ENCODE assay signal across 8 cellular contexts in the genomic region with DNA sequence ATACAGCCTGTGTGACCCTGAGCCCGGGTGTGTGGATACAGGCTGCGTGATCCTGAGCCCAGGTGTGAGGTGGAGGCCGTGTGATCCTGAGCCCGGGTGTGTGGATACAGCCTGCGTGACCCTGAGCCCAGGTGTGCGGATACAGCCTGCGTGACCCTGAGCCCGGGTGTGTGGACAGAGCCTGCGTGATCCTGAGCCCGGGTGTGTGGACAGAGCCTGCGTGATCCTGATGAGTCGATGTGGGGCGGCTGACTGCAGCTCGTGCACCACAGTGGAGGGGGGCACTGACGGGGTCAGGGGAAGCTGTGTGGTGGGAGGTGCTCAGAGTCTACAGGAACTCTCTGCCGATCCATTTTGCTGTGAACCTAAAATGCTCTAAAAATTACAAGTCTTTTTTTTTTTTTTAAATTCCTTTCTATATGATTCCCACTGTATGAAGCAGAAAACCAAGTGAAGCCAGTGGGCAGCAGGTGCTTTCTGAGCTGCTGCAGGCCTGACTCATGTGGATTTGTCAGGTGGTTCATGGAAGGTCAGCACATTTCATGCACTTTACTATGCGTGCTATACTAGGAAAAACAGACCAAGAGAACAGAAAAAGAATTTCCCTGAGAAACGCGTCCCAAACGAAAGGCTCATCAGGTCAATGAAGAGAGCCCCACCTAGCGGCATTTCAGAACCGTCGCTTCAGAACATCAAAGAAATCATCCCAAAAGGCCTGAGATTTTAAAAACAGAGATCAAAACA. TPM values are rescaled to one million over a fixed set of nuclear protein-coding genes. Genes with fewer than 3 reads are reported as not detected.
A peak's percentile ranks its signal among the peaks of the same experiment; 100 is the strongest.
DNase-seq lines count a peak whose midpoint lies in the region; ATAC-seq, FAIRE-seq and TF ChIP-seq lines count a peak whose summit lies in the region.

No MANE protein-coding gene starts in this region.

- H3K27ac ChIP-seq in HepG2 (ENCODE audit: extremely low read length, insufficient read depth, low read length) (no peak overlapping the region), vagina (no peak overlapping the region)

- TF ChIP-seq POLR2A in HepG2 (IDR thresholded peaks at IDR 0.05; ENCODE audit: insufficient read depth in 1 of 2, low read depth in 2 of 2, low read length in 2 of 2) = no peak
- TF ChIP-seq POLR2A in vagina (IDR thresholded peaks at IDR 0.05) = no peak

- no peaks in the 10 kb centered on the region for H3K9me3 Mint-ChIP-seq in activated T-cell treated with anti-CD3 and anti-CD28 coated beads, Interleukin-2, amount 50 U/mL, for 24 hours

- BruUV-seq in HepG2 (replicated peaks; lab: Mats Ljungman, UMichigan) = no TSS peak

- intact Hi-C loops in HepG2 (cut with micrococcal nuclease; ENCODE audit: unreplicated experiment) = no loop called here
- intact Hi-C loops in vagina (cut with DNase I) = loop anchor here (10.0 kb wide), 2 partner anchors 77 to 187 kb away; no protein-coding TSS in a partner anchor

- in situ Hi-C loops in HepG2 (cut with HindIII; ENCODE audit: extremely low pct_ligation_motif_present, low pct_unique_long_range_greater_than_20kb) = loop anchor here (5.0 kb wide), 1 partner anchor 79 kb away; no protein-coding TSS in a partner anchor

- FAIRE-seq in HepG2 (lab: Jason Lieb, UNC) = peak; percentile 64

- peaks cover 33% of the 10 kb centered on the region for H3K36me3 Mint-ChIP-seq in activated T-cell treated with anti-CD3 and anti-CD28 coated beads, Interleukin-2, amount 50 U/mL, for 24 hours (ENCODE audit: low read depth)

- H3K27me3 Mint-ChIP-seq in activated T-cell treated with anti-CD3 and anti-CD28 coated beads, Interleukin-2, amount 50 U/mL, for 24 hours = no peaks in the 10 kb centered on the region

- H3K79me2 ChIP-seq in HepG2 (ENCODE audit: insufficient read depth, low read length) = peaks cover 27% of the 10 kb centered on the region

- H3K27me3 ChIP-seq in HepG2 (ENCODE audit: control insufficient read depth in 1 of 2, insufficient read depth in 2 of 2, low read length in 2 of 2) (no peaks in the 10 kb centered on the region), vagina (no peaks in the 10 kb centered on the region)

- H3K4me2 ChIP-seq in HepG2 (ENCODE audit: low read depth, low read length) = no peak overlapping the region

- peak overlapping the region; percentile 17 for H3K27ac Mint-ChIP-seq in activated T-cell treated with anti-CD3 and anti-CD28 coated beads, Interleukin-2, amount 50 U/mL, for 24 hours

- H2AFZ ChIP-seq in HepG2 (ENCODE audit: low read length) = no peak overlapping the region

- H3K4me1 Mint-ChIP-seq in activated T-cell treated with anti-CD3 and anti-CD28 coated beads, Interleukin-2, amount 50 U/mL, for 24 hours (ENCODE audit: low read depth) = peaks cover 31% of the 10 kb centered on the region

- H3K4me3 Mint-ChIP-seq in activated T-cell treated with anti-CD3 and anti-CD28 coated beads, Interleukin-2, amount 50 U/mL, for 24 hours = no peak overlapping the region

- peaks cover 6% of the 10 kb centered on the region; the same call in 1 of the 2 replicates for H3K4me1 ChIP-seq in HepG2 (ENCODE audit: insufficient read depth, low read length)
- peaks cover 6% of the 10 kb centered on the region for H3K4me1 ChIP-seq in vagina

- H3K36me3 ChIP-seq in HepG2 (replicated peaks in 1 of 2; ENCODE audit: control insufficient read depth in 1 of 2, insufficient read depth in 2 of 2, low read length in 2 of 2) (peaks cover 7 to 19% of the 10 kb centered on the region in 2 experiments; a peak in 3 of 5 replicates), vagina (no peaks in the 10 kb centered on the region)

- DNase-seq in activated T-cell treated with anti-CD3 and anti-CD28 coated beads, Interleukin-2, amount 50 U/mL, for 24 hours = no peak
- DNase-seq in activated T-cell treated with anti-CD3 and anti-CD28 coated beads, Interleukin-2, amount 50 U/mL, for 48 hours = no peak
- DNase-seq in NCI-H524 (lab: John Stamatoyannopoulos, UW) (peak; percentile 36 to 71), cardiac fibroblast (ENCODE audit: low read depth in 2 of 2) (peak; percentile 76 to 80), HepG2 (ENCODE audit: low spot score) (peak; percentile 46), vagina (ENCODE audit: extremely low spot score in 2 of 2) (no peak)
- no peak for DNase-seq in effector CD8-positive, alpha-beta T cell (lab: John Stamatoyannopoulos, UW)

- TF ChIP-seq RAD21 in HepG2 (CRISPR knock-in tag; IDR thresholded peaks at IDR 0.05) = no peak

- ATAC-seq in HepG2 (peak; percentile 34; the same call in 2 of the 3 replicates), GM19455 (IDR thresholded peaks at IDR 0.05; ENCODE audit: unreplicated experiment) (no peak)

- TF ChIP-seq CTCF in cardiac fibroblast (IDR thresholded peaks at IDR 0.05; ENCODE audit: low read depth, low read length) (peak; percentile 70), HepG2 (CRISPR knock-in tag; IDR thresholded peaks at IDR 0.05) (peak; percentile 51), vagina (IDR thresholded peaks at IDR 0.05) (peak in 2 of 3 experiments; percentile 21 to 27)

- peaks cover 11% of the 10 kb centered on the region; the same call in 1 of the 2 replicates for H4K20me1 ChIP-seq in HepG2 (ENCODE audit: insufficient read depth, low read length)

- 73% methylated on average over 18 of the region's 23 CpGs for WGBS in HepG2 (ENCODE audit: low lambda C conversion rate)

- POLR2A ChIA-PET in HepG2 (lab: Yijun Ruan, JAX) = no interaction called here

- H3K4me3 ChIP-seq in cardiac fibroblast (replicated peaks in 1 of 2; ENCODE audit: low read depth in 2 of 2, low read length in 2 of 2) = no peak overlapping the region
- no peak overlapping the region for H3K4me3 ChIP-seq in HepG2 (replicated peaks in 1 of 3; ENCODE audit: insufficient read depth in 1 of 3, low read depth in 2 of 3, low read length in 3 of 3)
- no peak overlapping the region for H3K4me3 ChIP-seq in vagina

- CTCF ChIA-PET in HepG2 (lab: Yijun Ruan, JAX; ENCODE audit: low intra/inter-chr PET ratio, low total read pairs) = no interaction called here

- H3K9me3 ChIP-seq in HepG2 (ENCODE audit: low read length) (no peaks in the 10 kb centered on the region), vagina (no peaks in the 10 kb centered on the region)

- TF ChIP-seq EP300 in HepG2 (IDR thresholded peaks at IDR 0.05; ENCODE audit: low read depth in 2 of 2, low read length in 2 of 2) = no peak
- TF ChIP-seq EP300 in HepG2 (CRISPR knock-in tag; IDR thresholded peaks at IDR 0.05; ENCODE audit: borderline replicate concordance) = no peak

- no peak overlapping the region for H3K9ac ChIP-seq in HepG2 (ENCODE audit: insufficient read depth, low read depth, low read length)

RNA-seq across cellular contexts. Expression of a gene that starts 19.3 kb away (rescaled TPM):
- total RNA-seq in HepG2 (2016; rRNA removed; fragmentation: Illumina TruSeq; extraction: Trizol) = 6.4 and 11.0 TPM in 2 replicates
- 5.6 and 7.0 TPM in 2 replicates for total RNA-seq in HepG2 (2016; cell fraction: cytosol; rRNA removed; fragmentation: Illumina TruSeq; extraction: Trizol; ENCODE audit: low read depth)
- total RNA-seq in HepG2 (2016; cell fraction: insoluble cytoplasmic fraction; rRNA removed; fragmentation: Illumina TruSeq; extraction: Trizol) = 5.9 and 10.9 TPM in 2 replicates
- total RNA-seq in HepG2 (2016; cell fraction: membrane; rRNA removed; fragmentation: Illumina TruSeq; extraction: Trizol) = 4.2 and 5.2 TPM in 2 replicates
- total RNA-seq in HepG2 (2016; cell fraction: nucleus; rRNA removed; fragmentation: Illumina TruSeq; extraction: Trizol) = 11.8 and 16.0 TPM in 2 replicates
- 5.1 and 5.7 TPM in 2 replicates for polyA plus RNA-seq in HepG2 (2011; rRNA removed)
- 3.4 and 3.6 TPM in 2 replicates for polyA plus RNA-seq in HepG2 (2011; cell fraction: cytosol; rRNA removed)
- 32.9 and 41.6 TPM in 2 replicates for polyA plus RNA-seq in HepG2 (2011; cell fraction: nucleus; rRNA removed)
- polyA plus RNA-seq in HepG2 (2012) = 7.1 and 9.1 TPM in 2 replicates
- 0.58 and 0.88 TPM in 2 replicates for polyA plus RNA-seq in HepG2 (2016; cell fraction: cytosol; fragmentation: Illumina TruSeq; extraction: Trizol; ENCODE audit: low read depth)
- 6.9 and 7.1 TPM in 2 replicates for polyA plus RNA-seq in HepG2 (2016; cell fraction: insoluble cytoplasmic fraction; fragmentation: Illumina TruSeq; extraction: Trizol; ENCODE audit: low read depth)
- polyA plus RNA-seq in HepG2 (2016; cell fraction: membrane; fragmentation: Illumina TruSeq; extraction: Trizol; ENCODE audit: low read depth) = 1.6 and 1.8 TPM in 2 replicates
- polyA plus RNA-seq in HepG2 (2016; cell fraction: nucleus; fragmentation: Illumina TruSeq; extraction: Trizol; ENCODE audit: insufficient read depth, low read depth) = 26.5 and 31.7 TPM in 2 replicates
- polyA minus RNA-seq in HepG2 (2011; rRNA and poly(A)+ RNA removed; ENCODE audit: low replicate concordance) = 15.5 TPM in 2 replicates
- polyA minus RNA-seq in HepG2 (2011; cell fraction: cytosol; rRNA and poly(A)+ RNA removed) = 6.0 and 7.0 TPM in 2 replicates
- 25.0 and 27.4 TPM in 2 replicates for polyA minus RNA-seq in HepG2 (2011; cell fraction: nucleus; rRNA and poly(A)+ RNA removed)
- total RNA-seq in vagina = 64.6 TPM

RNA-seq across cellular contexts. Expression of a gene that starts 33.0 kb away (rescaled TPM):
- 14.6 and 23.6 TPM in 2 replicates for total RNA-seq in HepG2 (2016; rRNA removed; fragmentation: Illumina TruSeq; extraction: Trizol)
- 32.3 and 33.7 TPM in 2 replicates for total RNA-seq in HepG2 (2016; cell fraction: cytosol; rRNA removed; fragmentation: Illumina TruSeq; extraction: Trizol; ENCODE audit: low read depth)
- total RNA-seq in HepG2 (2016; cell fraction: insoluble cytoplasmic fraction; rRNA removed; fragmentation: Illumina TruSeq; extraction: Trizol) = 10.5 and 22.9 TPM in 2 replicates
- 48.2 and 50.4 TPM in 2 replicates for total RNA-seq in HepG2 (2016; cell fraction: membrane; rRNA removed; fragmentation: Illumina TruSeq; extraction: Trizol)
- 18.0 and 23.5 TPM in 2 replicates for total RNA-seq in HepG2 (2016; cell fraction: nucleus; rRNA removed; fragmentation: Illumina TruSeq; extraction: Trizol)
- 27.6 and 33.7 TPM in 2 replicates for polyA plus RNA-seq in HepG2 (2011; rRNA removed)
- polyA plus RNA-seq in HepG2 (2011; cell fraction: cytosol; rRNA removed) = 22.9 and 31.9 TPM in 2 replicates
- 175 and 213 TPM in 2 replicates for polyA plus RNA-seq in HepG2 (2011; cell fraction: nucleus; rRNA removed)
- polyA plus RNA-seq in HepG2 (2012) = 22.4 and 34.0 TPM in 2 replicates
- 37.2 and 44.2 TPM in 2 replicates for polyA plus RNA-seq in HepG2 (2016; cell fraction: cytosol; fragmentation: Illumina TruSeq; extraction: Trizol; ENCODE audit: low read depth)
- polyA plus RNA-seq in HepG2 (2016; cell fraction: insoluble cytoplasmic fraction; fragmentation: Illumina TruSeq; extraction: Trizol; ENCODE audit: low read depth) = 16.9 and 23.7 TPM in 2 replicates
- 47.5 and 52.5 TPM in 2 replicates for polyA plus RNA-seq in HepG2 (2016; cell fraction: membrane; fragmentation: Illumina TruSeq; extraction: Trizol; ENCODE audit: low read depth)
- 55.8 and 60.4 TPM in 2 replicates for polyA plus RNA-seq in HepG2 (2016; cell fraction: nucleus; fragmentation: Illumina TruSeq; extraction: Trizol; ENCODE audit: insufficient read depth, low read depth)
- 21.1 and 44.9 TPM in 2 replicates for polyA minus RNA-seq in HepG2 (2011; rRNA and poly(A)+ RNA removed; ENCODE audit: low replicate concordance)
- polyA minus RNA-seq in HepG2 (2011; cell fraction: cytosol; rRNA and poly(A)+ RNA removed) = 12.7 and 16.0 TPM in 2 replicates
- 29.4 and 36.3 TPM in 2 replicates for polyA minus RNA-seq in HepG2 (2011; cell fraction: nucleus; rRNA and poly(A)+ RNA removed)
- total RNA-seq in vagina = 64.8 TPM

RNA-seq across cellular contexts. Expression of a gene that starts 33.2 kb away (rescaled TPM):
- total RNA-seq in HepG2 (2016; rRNA removed; fragmentation: Illumina TruSeq; extraction: Trizol) (not detected in 2 replicates), vagina (45.9 TPM)
- not detected in 2 replicates for total RNA-seq in HepG2 (2016; cell fraction: cytosol; rRNA removed; fragmentation: Illumina TruSeq; extraction: Trizol; ENCODE audit: low read depth)
- not detected in 2 replicates for total RNA-seq in HepG2 (2016; cell fraction: insoluble cytoplasmic fraction; rRNA removed; fragmentation: Illumina TruSeq; extraction: Trizol)
- not detected in 2 replicates for total RNA-seq in HepG2 (2016; cell fraction: membrane; rRNA removed; fragmentation: Illumina TruSeq; extraction: Trizol)
- total RNA-seq in HepG2 (2016; cell fraction: nucleus; rRNA removed; fragmentation: Illumina TruSeq; extraction: Trizol) = not detected in 2 replicates
- not detected in 2 replicates for polyA plus RNA-seq in HepG2 (2011; rRNA removed)
- not detected in 2 replicates for polyA plus RNA-seq in HepG2 (2011; cell fraction: cytosol; rRNA removed)
- polyA plus RNA-seq in HepG2 (2011; cell fraction: nucleus; rRNA removed) = not detected in 2 replicates
- polyA plus RNA-seq in HepG2 (2012) = 0.08 and 0.11 TPM in 2 replicates
- not detected in 2 replicates for polyA plus RNA-seq in HepG2 (2016; cell fraction: cytosol; fragmentation: Illumina TruSeq; extraction: Trizol; ENCODE audit: low read depth)
- polyA plus RNA-seq in HepG2 (2016; cell fraction: insoluble cytoplasmic fraction; fragmentation: Illumina TruSeq; extraction: Trizol; ENCODE audit: low read depth) = not detected in 2 replicates
- not detected in 2 replicates for polyA plus RNA-seq in HepG2 (2016; cell fraction: membrane; fragmentation: Illumina TruSeq; extraction: Trizol; ENCODE audit: low read depth)
- not detected in 2 replicates for polyA plus RNA-seq in HepG2 (2016; cell fraction: nucleus; fragmentation: Illumina TruSeq; extraction: Trizol; ENCODE audit: insufficient read depth, low read depth)
- 40.4 TPM in 1 of 2 replicates, not detected in the other for polyA minus RNA-seq in HepG2 (2011; rRNA and poly(A)+ RNA removed; ENCODE audit: low replicate concordance)
- polyA minus RNA-seq in HepG2 (2011; cell fraction: cytosol; rRNA and poly(A)+ RNA removed) = not detected in 2 replicates
- 0.26 TPM in 1 of 2 replicates, not detected in the other for polyA minus RNA-seq in HepG2 (2011; cell fraction: nucleus; rRNA and poly(A)+ RNA removed)

Comparison
In these comparisons a context has a peak if more than half of its experiments do, and no peak if none do; other contexts are left out.
1. DNase-seq: peak in NCI-H524 (2 of 2), cardiac fibroblast (2 of 2) and HepG2 (single experiment); none in activated T-cell treated with anti-CD3 and anti-CD28 coated beads, Interleukin-2, amount 50 U/mL, for 24 hours (single experiment), activated T-cell treated with anti-CD3 and anti-CD28 coated beads, Interleukin-2, amount 50 U/mL, for 48 hours (0 of 2), vagina (0 of 2) and effector CD8-positive, alpha-beta T cell (single experiment).
2. RNA of a gene that starts 33.2 kb away (total RNA-seq): 45.9 TPM in vagina (single experiment); not detected in HepG2; every median in the first group is over 10 times any median in the second.
3. Peak in every context shown above with its lines, with median percentiles within 50 percentile points of each other: CTCF ChIP-seq.